In genomic region chr9:96620155-96620514, GRCh38 we compare ENCODE assay signal across 2 cellular contexts.
TF ChIP-seq lines count a peak whose summit lies in the region.

No MANE protein-coding gene starts in this region.

TF ChIP-seq in GM23338, 12 proteins besides CTCF, POLR2A, EP300 and RAD21 (continued from another document):
- TF ChIP-seq JUNB (IDR thresholded peaks at IDR 0.05; ENCODE audit: unreplicated experiment) (no peak), ZNF114 (CRISPR knock-in tag; IDR thresholded peaks at IDR 0.05) (no peak), CREB1 (CRISPR knock-in tag; IDR thresholded peaks at IDR 0.05; ENCODE audit: low read depth) (no peak), EZH2phosphoT487 (IDR thresholded peaks at IDR 0.05; ENCODE audit: unreplicated experiment) (no peak), EZH2 (IDR thresholded peaks at IDR 0.05; ENCODE audit: low read depth, unreplicated experiment) (no peak)
TF ChIP-seq in GM23338: peak in this region for 0.

TF ChIP-seq in WTC11, 78 proteins besides CTCF, POLR2A, EP300 and RAD21 (continued from another document):
- TF ChIP-seq, protein P1, sequence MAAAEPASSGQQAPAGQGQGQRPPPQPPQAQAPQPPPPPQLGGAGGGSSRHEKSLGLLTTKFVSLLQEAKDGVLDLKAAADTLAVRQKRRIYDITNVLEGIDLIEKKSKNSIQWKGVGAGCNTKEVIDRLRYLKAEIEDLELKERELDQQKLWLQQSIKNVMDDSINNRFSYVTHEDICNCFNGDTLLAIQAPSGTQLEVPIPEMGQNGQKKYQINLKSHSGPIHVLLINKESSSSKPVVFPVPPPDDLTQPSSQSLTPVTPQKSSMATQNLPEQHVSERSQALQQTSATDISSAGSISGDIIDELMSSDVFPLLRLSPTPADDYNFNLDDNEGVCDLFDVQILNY (CRISPR knock-in tag; IDR thresholded peaks at IDR 0.05), result no peak
- TF ChIP-seq IRF2 (CRISPR knock-in tag; IDR thresholded peaks at IDR 0.05; ENCODE audit: borderline replicate concordance, low read depth) (no peak), ZNF121 (CRISPR knock-in tag; IDR thresholded peaks at IDR 0.05) (no peak)
- TF ChIP-seq, protein P2, sequence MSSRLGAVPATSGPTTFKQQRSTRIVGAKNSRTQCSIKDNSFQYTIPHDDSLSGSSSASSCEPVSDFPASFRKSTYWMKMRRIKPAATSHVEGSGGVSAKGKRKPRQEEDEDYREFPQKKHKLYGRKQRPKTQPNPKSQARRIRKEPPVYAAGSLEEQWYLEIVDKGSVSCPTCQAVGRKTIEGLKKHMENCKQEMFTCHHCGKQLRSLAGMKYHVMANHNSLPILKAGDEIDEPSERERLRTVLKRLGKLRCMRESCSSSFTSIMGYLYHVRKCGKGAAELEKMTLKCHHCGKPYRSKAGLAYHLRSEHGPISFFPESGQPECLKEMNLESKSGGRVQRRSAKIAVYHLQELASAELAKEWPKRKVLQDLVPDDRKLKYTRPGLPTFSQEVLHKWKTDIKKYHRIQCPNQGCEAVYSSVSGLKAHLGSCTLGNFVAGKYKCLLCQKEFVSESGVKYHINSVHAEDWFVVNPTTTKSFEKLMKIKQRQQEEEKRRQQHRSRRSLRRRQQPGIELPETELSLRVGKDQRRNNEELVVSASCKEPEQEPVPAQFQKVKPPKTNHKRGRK (CRISPR knock-in tag; IDR thresholded peaks at IDR 0.05; ENCODE audit: borderline replicate concordance), result no peak
